ENCODE assay signal across 1 cellular context in the genomic region with DNA sequence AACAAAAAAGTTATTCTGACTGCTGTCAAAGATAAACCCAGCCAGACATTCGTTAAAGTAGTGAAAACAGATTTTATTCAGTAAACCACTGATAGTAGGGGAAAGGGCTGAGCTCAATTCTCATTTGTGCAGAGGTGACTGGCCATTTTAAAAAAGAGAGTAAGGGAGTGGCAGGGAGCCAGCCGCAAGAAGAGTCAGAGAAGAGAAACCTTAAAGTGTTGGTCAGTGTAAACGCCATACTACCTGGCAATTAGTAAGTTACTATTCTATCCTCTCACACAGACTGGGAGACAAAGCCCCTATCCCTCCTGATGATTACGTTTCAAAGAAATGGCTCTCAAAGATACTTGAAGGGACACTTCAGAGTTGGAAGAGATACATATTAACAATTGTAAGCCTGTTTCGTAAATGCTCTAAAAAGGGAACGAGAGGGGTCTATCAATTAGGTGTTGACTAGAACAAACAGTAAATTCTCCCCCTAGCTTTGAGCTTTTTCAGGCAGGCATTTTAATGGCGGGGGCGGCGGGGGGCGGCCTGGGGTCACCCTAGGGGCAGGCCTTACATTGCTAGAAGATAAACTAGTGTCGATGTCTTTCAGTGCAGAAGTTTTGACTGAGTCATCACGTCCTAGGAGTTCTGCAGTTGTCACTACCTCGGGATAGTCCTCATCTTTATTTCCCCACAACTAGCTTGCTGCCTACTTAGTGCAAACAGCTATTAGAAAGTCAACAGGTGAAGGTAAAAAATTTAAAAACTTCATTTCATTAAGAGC.
TF ChIP-seq lines count a peak whose summit lies in the region.

No MANE protein-coding gene starts in this region.

TF ChIP-seq in HCT116, 20 proteins besides CTCF, POLR2A, EP300 and RAD21 (continued from another document):
- TF ChIP-seq, protein P1, sequence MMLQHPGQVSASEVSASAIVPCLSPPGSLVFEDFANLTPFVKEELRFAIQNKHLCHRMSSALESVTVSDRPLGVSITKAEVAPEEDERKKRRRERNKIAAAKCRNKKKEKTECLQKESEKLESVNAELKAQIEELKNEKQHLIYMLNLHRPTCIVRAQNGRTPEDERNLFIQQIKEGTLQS (IDR thresholded peaks at IDR 0.05) = no peak
- no peak for TF ChIP-seq YY1 (IDR thresholded peaks at IDR 0.05; ENCODE audit: extremely low read depth, insufficient replicate concordance, low read depth, low read length)
- TF ChIP-seq SP1 (IDR thresholded peaks at IDR 0.05; ENCODE audit: low read depth) = no peak
- no peak for TF ChIP-seq SRF (IDR thresholded peaks at IDR 0.05; ENCODE audit: low read depth)
- no peak for TF ChIP-seq TCF7L2 (IDR thresholded peaks at IDR 0.05; ENCODE audit: borderline replicate concordance, extremely low read depth, insufficient read depth, insufficient read length)
- no peak for TF ChIP-seq POLR2AphosphoS5 (IDR thresholded peaks at IDR 0.05; ENCODE audit: low read depth, low read length)
- no peak for TF ChIP-seq EGR1 (IDR thresholded peaks at IDR 0.05; ENCODE audit: low read depth)
- no peak for TF ChIP-seq EZH2 (IDR thresholded peaks at IDR 0.05)
- TF ChIP-seq ZFX (IDR thresholded peaks at IDR 0.05) = no peak
- TF ChIP-seq CEBPB (IDR thresholded peaks at IDR 0.05; ENCODE audit: low read depth) = no peak
